Comparison of ENCODE assay signal across 27 cellular contexts in the genomic region with DNA sequence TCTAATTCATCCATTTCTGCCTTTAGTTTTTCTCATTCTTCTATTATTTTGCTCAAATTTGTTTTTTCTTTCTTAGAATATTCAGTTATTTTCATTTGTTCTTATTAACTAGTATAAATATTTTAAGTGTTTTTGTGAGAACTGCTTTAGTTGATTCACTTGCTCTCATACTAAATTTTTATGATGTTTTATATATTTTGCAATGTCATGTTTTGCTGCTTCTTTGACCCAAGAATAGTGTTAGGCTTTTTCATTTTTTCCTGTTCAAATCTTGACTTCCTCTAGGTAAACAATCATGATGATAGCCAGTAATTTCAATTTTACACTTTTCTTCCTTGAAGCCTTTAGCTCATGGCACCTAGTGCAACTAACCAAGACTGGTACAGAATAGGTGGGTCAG.
"Had no signal": no experiment of that assay in that cellular context is flagged by ENCODE, and none has a peak within 500 bp of the region (broad histone marks: within the 10 kb centered on the region; RNA-seq: fewer than 3 reads in every experiment).

No MANE protein-coding gene starts in this region.

- DNase-seq: hypothalamus; immature natural killer cell; kidney; left colon; left ventricle myocardium inferior; mesendoderm; naive B cell; natural killer cell; nephron progenitor cell; occipital lobe; psoas muscle; right lobe of liver; stimulated activated CD4-positive, alpha-beta T cell treated with anti-CD3 and anti-CD28 coated beads, Interleukin-12 subunit alpha, Interleukin-12 subunit beta, amount 100 ng/mL, for 4 hours; stimulated activated CD4-positive, alpha-beta T cell treated with anti-CD3 and anti-CD28 coated beads, Interleukin-15, amount 100 ng/mL, for 24 hours; stimulated activated CD4-positive, alpha-beta T cell treated with anti-CD3 and anti-CD28 coated beads, Interleukin-2, amount 100 ng/mL, for 24 hours; stimulated activated CD4-positive, alpha-beta T cell treated with anti-CD3 and anti-CD28 coated beads, Interleukin-4, amount 100 ng/mL, for 1 hour; stimulated activated naive CD4-positive, alpha-beta T cell; stomach; testis; thyroid gland; transverse colon; upper lobe of left lung had no signal

- H3K27ac ChIP-seq: left ventricle myocardium inferior, neural progenitor cell, neutrophil, parathyroid adenoma, psoas muscle, right lobe of liver, stomach, testis, thyroid gland, transverse colon, upper lobe of left lung, vagina had no signal

- H3K27me3 ChIP-seq: neural progenitor cell, neutrophil, right lobe of liver, stomach, testis, thyroid gland, transverse colon, upper lobe of left lung, vagina had no signal

- FAIRE-seq: kidney had no signal

- H3K9me3 ChIP-seq: left ventricle myocardium inferior, neutrophil, psoas muscle, right lobe of liver, stomach, testis, thyroid gland, transverse colon, upper lobe of left lung, vagina had no signal

- H3K36me3 ChIP-seq: neutrophil had no signal

- H3K4me3 ChIP-seq: left ventricle myocardium inferior, lung, neural progenitor cell, psoas muscle, right lobe of liver, stomach, testis, thyroid gland, transverse colon, upper lobe of left lung, vagina had no signal

- H3K9ac ChIP-seq: neural progenitor cell, parathyroid adenoma had no signal

- H3K4me1 ChIP-seq: neural progenitor cell, parathyroid adenoma, psoas muscle, right lobe of liver, testis, thyroid gland, transverse colon, upper lobe of left lung, vagina had no signal

- ATAC-seq: left colon, natural killer cell, psoas muscle, right lobe of liver had no signal

- H2AFZ ChIP-seq: neural progenitor cell, parathyroid adenoma had no signal

- H3K4me2 ChIP-seq: neural progenitor cell had no signal
